ENCODE assay signal across 18 cellular contexts in the genomic region with DNA sequence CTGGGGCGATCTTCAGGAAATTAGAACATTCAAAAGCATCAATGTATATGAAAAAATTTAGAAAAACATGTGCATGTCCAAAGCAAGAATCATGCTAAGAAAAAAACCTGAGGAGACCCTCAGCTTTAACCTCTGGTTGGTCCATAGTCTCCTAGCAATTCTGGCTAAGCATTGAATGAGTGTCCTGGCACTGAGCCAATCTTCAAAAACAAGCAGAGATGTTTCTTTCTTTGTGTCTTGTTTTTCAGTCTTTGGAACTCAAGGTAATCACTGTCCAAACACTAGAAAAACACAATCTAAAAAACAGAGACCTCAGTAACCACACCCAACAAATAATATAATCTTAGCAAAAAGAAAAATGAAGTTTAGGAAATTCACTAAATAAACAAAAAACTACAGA.
DNase-seq lines count a peak whose midpoint lies in the region; FAIRE-seq and TF ChIP-seq lines count a peak whose summit lies in the region.
"Had no signal": no experiment of that assay in that cellular context is flagged by ENCODE, and none has a peak within 500 bp of the region (broad histone marks: within the 10 kb centered on the region; RNA-seq: fewer than 3 reads in every experiment).

No MANE protein-coding gene starts in this region.

- no TSS peak for BruUV-seq in endothelial cell of umbilical vein (replicated peaks; lab: Mats Ljungman, UMichigan)

- peak; percentile 2 for DNase-seq in NCI-H2029 treated with DMSO at 0.1 percent for 48 hours (lab: John Stamatoyannopoulos, UW)
- no peak for DNase-seq in NCI-H2029 (lab: John Stamatoyannopoulos, UW)
- peak; percentile 2 for DNase-seq in GM23248
- peak; percentile 63 for DNase-seq in NCI-H748 (lab: John Stamatoyannopoulos, UW; ENCODE audit: unreplicated experiment)
- peak; percentile 10 for DNase-seq in endothelial cell of umbilical vein (ENCODE audit: low read depth, low spot score)
- no peak for DNase-seq in RPMI8226
- DNase-seq in NCI-H2196 (lab: John Stamatoyannopoulos, UW; ENCODE audit: unreplicated experiment), result no peak
- no peak for DNase-seq in tibial artery
- DNase-seq: Calu3, DMS79 treated with DMSO at 0.1 percent for 48 hours, GDM1, NCI-H2081, NCI-H524, T-helper 1 cell had no signal

- H3K9me3 ChIP-seq in GM23248 (ENCODE audit: low read depth), result no peaks in the 10 kb centered on the region
- H3K9me3 ChIP-seq in endothelial cell of umbilical vein (replicated peaks; ENCODE audit: control insufficient read depth, insufficient read depth, low read length), result no peaks in the 10 kb centered on the region
- peaks cover 0 to 4% (median 0%) of the 10 kb centered on the region in 3 donors for H3K9me3 ChIP-seq in tibial artery
- H3K9me3 ChIP-seq: HAP-1 had no signal

- POLR2A ChIA-PET in endothelial cell of umbilical vein (lab: Charles Lee), result no interaction called here

- H3K4me3 ChIP-seq in GM23248 (no peak overlapping the region), endothelial cell of umbilical vein (replicated peaks in 1 of 3; ENCODE audit: insufficient read depth in 1 of 3, low read depth in 1 of 3, low read length in 3 of 3) (no peak overlapping the region), tibial artery (no peak overlapping the region)
- H3K4me3 ChIP-seq: HAP-1, SK-N-MC had no signal

- TF ChIP-seq CTCF in endothelial cell of umbilical vein (IDR thresholded peaks at IDR 0.05; ENCODE audit: extremely low read depth in 1 of 2, insufficient read depth in 1 of 2, low read depth in 1 of 2, low read length in 2 of 2) (no peak), tibial artery (IDR thresholded peaks at IDR 0.05) (no peak)

- TF ChIP-seq POLR2A in endothelial cell of umbilical vein (IDR thresholded peaks at IDR 0.05; ENCODE audit: low read depth, low read length), result no peak

- H3K4me1 ChIP-seq in GM23248 (ENCODE audit: insufficient read depth) (no peaks in the 10 kb centered on the region), endothelial cell of umbilical vein (ENCODE audit: control insufficient read depth, extremely low read depth, insufficient read depth, low read length) (no peaks in the 10 kb centered on the region), tibial artery (no peaks in the 10 kb centered on the region)
- H3K4me1 ChIP-seq: HAP-1 had no signal

- H3K4me2 ChIP-seq in GM23248 (ENCODE audit: unreplicated experiment), result no peak overlapping the region
- no peak overlapping the region for H3K4me2 ChIP-seq in endothelial cell of umbilical vein (ENCODE audit: insufficient read depth, low read length)

- dilution Hi-C loops in endothelial cell of umbilical vein (cut with MboI; ENCODE audit: extremely low pct_ligation_motif_present, low sequenced_read_pairs), result no loop called here

- H3K27me3 ChIP-seq in GM23248 (replicated peaks; ENCODE audit: insufficient read depth), result no peaks in the 10 kb centered on the region
- no peaks in the 10 kb centered on the region for H3K27me3 ChIP-seq in endothelial cell of umbilical vein (ENCODE audit: control insufficient read depth in 2 of 2, insufficient read depth in 2 of 2, low read length in 2 of 2)
- no peaks in the 10 kb centered on the region for H3K27me3 ChIP-seq in tibial artery

- no peaks in the 10 kb centered on the region for H3K9me1 ChIP-seq in endothelial cell of umbilical vein (replicated peaks; ENCODE audit: control insufficient read depth, extremely low read depth, insufficient read depth, low read length)

- in situ Hi-C loops in GM23248 (cut with MboI), result no loop called here

- H4K20me1 ChIP-seq in GM23248 (ENCODE audit: insufficient read depth) (no peaks in the 10 kb centered on the region), endothelial cell of umbilical vein (replicated peaks; ENCODE audit: control insufficient read depth, extremely low read depth, insufficient read depth, low read length) (no peaks in the 10 kb centered on the region)

- H2AFZ ChIP-seq in GM23248, result no peak overlapping the region
- no peak overlapping the region for H2AFZ ChIP-seq in endothelial cell of umbilical vein (ENCODE audit: low read depth, low read length)

- intact Hi-C loops in endothelial cell of umbilical vein (cut with micrococcal nuclease), result no loop called here
- intact Hi-C loops in tibial artery (cut with DNase I; ENCODE audit: low total_unique reads), result no loop called here

- no peak for FAIRE-seq in endothelial cell of umbilical vein (lab: Jason Lieb, UNC)
- FAIRE-seq: A204.1, GM12892 had no signal

- WGBS in GM23248 (ENCODE audit: low coverage in 1 of 2, low lambda C conversion rate in 2 of 2, missing lambda C conversion rate in 2 of 2), 2 experiments, result 58 to 76% methylated on average over 1 of the region's 1 CpG

- no peaks in the 10 kb centered on the region for H3F3A ChIP-seq in GM23248 (ENCODE audit: insufficient read depth)

- H3K36me3 ChIP-seq in GM23248 (ENCODE audit: low read depth) (no peaks in the 10 kb centered on the region), endothelial cell of umbilical vein (ENCODE audit: control insufficient read depth in 2 of 2, extremely low read depth in 1 of 2, insufficient read depth in 2 of 2, low read length in 2 of 2) (no peaks in the 10 kb centered on the region), tibial artery (no peaks in the 10 kb centered on the region)
- H3K36me3 ChIP-seq: HAP-1 had no signal

- H3K9ac ChIP-seq in GM23248 (no peak overlapping the region), endothelial cell of umbilical vein (replicated peaks; ENCODE audit: extremely low read depth, insufficient read depth, low read length) (no peak overlapping the region)

- H3K27ac ChIP-seq in GM23248 (no peak overlapping the region), endothelial cell of umbilical vein (ENCODE audit: insufficient read depth, low read depth, low read length) (no peak overlapping the region), tibial artery (no peak overlapping the region)
- H3K27ac ChIP-seq: SK-N-MC had no signal

- no peaks in the 10 kb centered on the region for H3K9me2 ChIP-seq in GM23248 (ENCODE audit: insufficient read depth)

- H3K79me2 ChIP-seq in GM23248 (ENCODE audit: insufficient read depth) (no peaks in the 10 kb centered on the region), endothelial cell of umbilical vein (ENCODE audit: control insufficient read depth, insufficient read depth, low read length) (no peaks in the 10 kb centered on the region)

- CTCF ChIA-PET in endothelial cell of umbilical vein (lab: Charles Lee), result no interaction called here

TF ChIP-seq in endothelial cell of umbilical vein, 7 proteins besides CTCF, POLR2A, EP300 and RAD21:
- TF ChIP-seq GATA2 (IDR thresholded peaks at IDR 0.05; ENCODE audit: insufficient read depth, insufficient read length, low read depth, low read length) (no peak), MYC (IDR thresholded peaks at IDR 0.05; ENCODE audit: low read depth, low read length) (no peak), POLR2AphosphoS5 (IDR thresholded peaks at IDR 0.05; ENCODE audit: insufficient read depth, low read depth, low read length) (no peak), FOS (IDR thresholded peaks at IDR 0.05; ENCODE audit: borderline replicate concordance, insufficient read depth, low read length) (no peak)

Comparison
In these comparisons a context has a peak if more than half of its experiments do, and no peak if none do; other contexts are left out.
1. DNase-seq: peak in NCI-H2029 treated with DMSO at 0.1 percent for 48 hours (single experiment), GM23248 (single experiment), NCI-H748 (single experiment) and endothelial cell of umbilical vein (single experiment); none in NCI-H2029 (single experiment), RPMI8226 (single experiment), NCI-H2196 (single experiment) and tibial artery (0 of 2).